Comparison of ENCODE assay signal across 1 cellular context in genomic region chr19:3210347-3211017, GRCh38.
TF ChIP-seq lines count a peak whose summit lies in the region.

No MANE protein-coding gene starts in this region.

TF ChIP-seq in HEK293, 187 proteins besides CTCF, POLR2A, EP300 and RAD21 (continued from another document):
- TF ChIP-seq ZNF280C (tag by site-specific recombination; IDR thresholded peaks at IDR 0.05) (no peak), ZNF626 (tag by site-specific recombination; IDR thresholded peaks at IDR 0.05) (no peak), ZNF404 (tag by site-specific recombination; IDR thresholded peaks at IDR 0.05) (no peak), PRDM6 (tag by site-specific recombination; IDR thresholded peaks at IDR 0.05) (no peak), ZNF654 (tag by site-specific recombination; IDR thresholded peaks at IDR 0.05; ENCODE audit: low read depth) (peak; percentile 19; the same call in 1 of the 2 replicates), ZNF341 (tag by site-specific recombination; IDR thresholded peaks at IDR 0.05; ENCODE audit: low read depth) (peak; percentile 61; the same call in 1 of the 2 replicates), OSR2 (tag by site-specific recombination; IDR thresholded peaks at IDR 0.05) (0 out of 2 replicates have a peak, but pooled peaks have one; percentile 7), PATZ1 (tag by site-specific recombination; IDR thresholded peaks at IDR 0.05) (peak; percentile 48), ZNF600 (tag by site-specific recombination; IDR thresholded peaks at IDR 0.05) (peak; percentile 77), ZNF19 (tag by site-specific recombination; IDR thresholded peaks at IDR 0.05; ENCODE audit: low read depth) (no peak), ZNF24 (tag by site-specific recombination; IDR thresholded peaks at IDR 0.05) (0 out of 2 replicates have a peak, but pooled peaks have one; percentile 37)
